ENCODE assay signal across 8 cellular contexts in genomic region chr3:134754768-134755559, GRCh38. TPM values are rescaled to one million over a fixed set of nuclear protein-coding genes. Genes with fewer than 3 reads are reported as not detected.
DNase-seq lines count a peak whose midpoint lies in the region; ATAC-seq and TF ChIP-seq lines count a peak whose summit lies in the region.

No MANE protein-coding gene starts in this region.

- no peaks in the 10 kb centered on the region for H3K4me1 Mint-ChIP-seq in T-helper 2 cell treated with Interferon-gamma antibody and Interleukin-4, amounts not matched to agents 5 μg/mL and 100 μg/mL, for 36 hours (ENCODE audit: low read depth)

- H3K27ac ChIP-seq in gastrocnemius medialis: no peak overlapping the region

- DNase-seq in EL (peak; percentile 47), fibroblast of the aortic adventitia (ENCODE audit: low read depth) (peak; percentile 61), gastrocnemius medialis (peak in 1 of 2 donors; percentile 45), DMS153 treated with DMSO at 0.1 percent for 48 hours (lab: John Stamatoyannopoulos, UW; ENCODE audit: unreplicated experiment) (no peak)
- DNase-seq in T-helper 2 cell treated with Interferon-gamma antibody and Interleukin-4, amounts not matched to agents 5 μg/mL and 100 μg/mL, for 36 hours (ENCODE audit: low spot score): peak; percentile 10

- no peak overlapping the region for H3K27ac Mint-ChIP-seq in T-helper 2 cell treated with Interferon-gamma antibody and Interleukin-4, amounts not matched to agents 5 μg/mL and 100 μg/mL, for 36 hours

- H3K9me3 Mint-ChIP-seq in T-helper 2 cell treated with Interferon-gamma antibody and Interleukin-4, amounts not matched to agents 5 μg/mL and 100 μg/mL, for 36 hours: no peaks in the 10 kb centered on the region

- TF ChIP-seq POLR2A in gastrocnemius medialis (IDR thresholded peaks at IDR 0.05): no peak

- H3K4me3 Mint-ChIP-seq in T-helper 2 cell treated with Interferon-gamma antibody and Interleukin-4, amounts not matched to agents 5 μg/mL and 100 μg/mL, for 36 hours: no peak overlapping the region

- no peaks in the 10 kb centered on the region for H3K27me3 Mint-ChIP-seq in T-helper 2 cell treated with Interferon-gamma antibody and Interleukin-4, amounts not matched to agents 5 μg/mL and 100 μg/mL, for 36 hours (ENCODE audit: low read depth)

- peaks cover 12 to 18% of the 10 kb centered on the region in 2 donors for H3K4me1 ChIP-seq in gastrocnemius medialis

- TF ChIP-seq CTCF in fibroblast of the aortic adventitia (IDR thresholded peaks at IDR 0.05; ENCODE audit: insufficient read depth, low read length) (peak; percentile 91), gastrocnemius medialis (IDR thresholded peaks at IDR 0.05 in 4 of 5, conservative IDR thresholded peaks at IDR 0.05 in 1 of 5) (peak; percentile 61 to 74 (median 71))

- H3K9me3 ChIP-seq in gastrocnemius medialis: no peaks in the 10 kb centered on the region

- no peaks in the 10 kb centered on the region for H3K36me3 Mint-ChIP-seq in T-helper 2 cell treated with Interferon-gamma antibody and Interleukin-4, amounts not matched to agents 5 μg/mL and 100 μg/mL, for 36 hours (ENCODE audit: low read depth)

- H3K36me3 ChIP-seq in gastrocnemius medialis: no peaks in the 10 kb centered on the region

- in situ Hi-C loops in gastrocnemius medialis (cut with MboI; ENCODE audit: low sequenced_read_pairs in 4 of 4): loop anchor here in 2 of 4 donors (10.0 kb wide), 2 partner anchors 150 to 160 kb away; no protein-coding TSS in a partner anchor

- peak; percentile 83 for ATAC-seq in GM19328 (IDR thresholded peaks at IDR 0.05; ENCODE audit: unreplicated experiment)
- peak; percentile 71 for ATAC-seq in HG03520 (IDR thresholded peaks at IDR 0.05; ENCODE audit: unreplicated experiment)
- peak; percentile 55 to 75 for ATAC-seq in gastrocnemius medialis
- no peak for ATAC-seq in HG02763 (IDR thresholded peaks at IDR 0.05; ENCODE audit: unreplicated experiment)

- intact Hi-C loops in gastrocnemius medialis (cut with DNase I; ENCODE audit: low total_unique reads): loop anchor here (1.0 to 10.0 kb wide), 3 partner anchors 60 to 154 kb away; partner anchors contain the start of gene KY

- H3K4me3 ChIP-seq in fibroblast of the aortic adventitia (ENCODE audit: low read depth, low read length): no peak overlapping the region
- H3K4me3 ChIP-seq in gastrocnemius medialis: no peak overlapping the region

- no peaks in the 10 kb centered on the region for H3K27me3 ChIP-seq in gastrocnemius medialis

RNA-seq across cellular contexts. Expression of gene EPHB1, which starts 40.1 kb away (rescaled TPM):
- total RNA-seq in fibroblast of the aortic adventitia (ENCODE audit: low replicate concordance): 1.2 and 3.0 TPM in 2 replicates
- total RNA-seq in gastrocnemius medialis: 1 to 10 TPM in 3 of 4 donors, under 1 TPM in 1; 1.00 to 8.9 (median 4.5) TPM
